In genomic region chr18:25805939-25806338, GRCh38 we compare ENCODE assay signal across 26 cellular contexts.
"Had no signal": no experiment of that assay in that cellular context is flagged by ENCODE, and none has a peak within 500 bp of the region (broad histone marks: within the 10 kb centered on the region; RNA-seq: fewer than 3 reads in every experiment).

No MANE protein-coding gene starts in this region.

- H3K4me1 Mint-ChIP-seq: activated CD4-positive, alpha-beta memory T cell treated with anti-CD3 and anti-CD28 coated beads, Interleukin-2, amount 10 ng/mL, durations not matched to agents 7 days and 5 days; activated T-helper 17 cell treated with anti-CD3 and anti-CD28 coated beads, Interleukin-2, amount 50 U/mL, for 72 hours had no signal

- ATAC-seq: activated T-helper 17 cell treated with anti-CD3 and anti-CD28 coated beads, Interleukin-2, amount 50 U/mL, for 72 hours had no signal

- H3K36me3 ChIP-seq: breast epithelium, Peyer's patch, SJCRH30 had no signal

- H3K27ac Mint-ChIP-seq: activated CD4-positive, alpha-beta memory T cell treated with anti-CD3 and anti-CD28 coated beads, Interleukin-2, amount 10 ng/mL, durations not matched to agents 7 days and 5 days; activated naive CD4-positive, alpha-beta T cell treated with anti-CD3 and anti-CD28 coated beads for 36 hours; activated naive CD8-positive, alpha-beta T cell; activated T-helper 17 cell treated with anti-CD3 and anti-CD28 coated beads, Interleukin-2, amount 50 U/mL, for 72 hours had no signal

- H3K27ac ChIP-seq: breast epithelium, RWPE1, SJCRH30, VCaP had no signal

- H3K4me3 ChIP-seq: breast epithelium, Peyer's patch, SJCRH30 had no signal

- H3K27me3 ChIP-seq: breast epithelium, Peyer's patch, SJCRH30 had no signal

- H3K27me3 Mint-ChIP-seq: activated CD4-positive, alpha-beta memory T cell treated with anti-CD3 and anti-CD28 coated beads, Interleukin-2, amount 10 ng/mL, durations not matched to agents 7 days and 5 days had no signal

- H3K4me3 Mint-ChIP-seq: activated CD4-positive, alpha-beta memory T cell treated with anti-CD3 and anti-CD28 coated beads, Interleukin-2, amount 10 ng/mL, durations not matched to agents 7 days and 5 days; activated naive CD4-positive, alpha-beta T cell treated with anti-CD3 and anti-CD28 coated beads for 36 hours; activated naive CD8-positive, alpha-beta T cell; activated T-helper 17 cell treated with anti-CD3 and anti-CD28 coated beads, Interleukin-2, amount 50 U/mL, for 72 hours had no signal

- H3K36me3 Mint-ChIP-seq: activated naive CD8-positive, alpha-beta T cell had no signal

- DNase-seq: activated CD4-positive, alpha-beta memory T cell treated with anti-CD3 and anti-CD28 coated beads, Interleukin-2, amount 10 ng/mL, durations not matched to agents 7 days and 5 days; activated CD4-positive, alpha-beta T cell treated with anti-CD3 and anti-CD28 coated beads, Interleukin-2, amount 50 U/mL, for 1 hour; activated CD4-positive, CD25-positive, alpha-beta regulatory T cell; activated gamma-delta T cell; activated naive CD4-positive, alpha-beta T cell treated with anti-CD3 and anti-CD28 coated beads for 36 hours; activated T-cell treated with anti-CD3 and anti-CD28 coated beads for 4 hours; activated T-cell treated with anti-CD3 and anti-CD28 coated beads, Interleukin-2, amount 50 U/mL, for 48 hours; caudate nucleus; KG1; NCI-H1048; NCI-H146; NCI-H187 treated with DMSO at 0.1 percent for 48 hours; NCI-H2171; NCI-H226; NCI-H69; NK-92 treated with Interleukin-12 subunit alpha and Interleukin-12 subunit beta, amount 100 ng/mL, for 24 hours; Peyer's patch; Right ventricle myocardium superior; SJCRH30; SK-N-SH; T-helper 1 cell had no signal

- H3K4me1 ChIP-seq: breast epithelium, Peyer's patch had no signal

- H3K4me2 ChIP-seq: SK-N-SH had no signal

- H3K9me3 ChIP-seq: breast epithelium, Peyer's patch, SJCRH30, SK-N-SH had no signal

- H3K9ac ChIP-seq: SK-N-SH had no signal

- H3K9me3 Mint-ChIP-seq: activated naive CD4-positive, alpha-beta T cell treated with anti-CD3 and anti-CD28 coated beads for 36 hours had no signal
